Comparison of ENCODE assay signal across 24 cellular contexts in the genomic region with DNA sequence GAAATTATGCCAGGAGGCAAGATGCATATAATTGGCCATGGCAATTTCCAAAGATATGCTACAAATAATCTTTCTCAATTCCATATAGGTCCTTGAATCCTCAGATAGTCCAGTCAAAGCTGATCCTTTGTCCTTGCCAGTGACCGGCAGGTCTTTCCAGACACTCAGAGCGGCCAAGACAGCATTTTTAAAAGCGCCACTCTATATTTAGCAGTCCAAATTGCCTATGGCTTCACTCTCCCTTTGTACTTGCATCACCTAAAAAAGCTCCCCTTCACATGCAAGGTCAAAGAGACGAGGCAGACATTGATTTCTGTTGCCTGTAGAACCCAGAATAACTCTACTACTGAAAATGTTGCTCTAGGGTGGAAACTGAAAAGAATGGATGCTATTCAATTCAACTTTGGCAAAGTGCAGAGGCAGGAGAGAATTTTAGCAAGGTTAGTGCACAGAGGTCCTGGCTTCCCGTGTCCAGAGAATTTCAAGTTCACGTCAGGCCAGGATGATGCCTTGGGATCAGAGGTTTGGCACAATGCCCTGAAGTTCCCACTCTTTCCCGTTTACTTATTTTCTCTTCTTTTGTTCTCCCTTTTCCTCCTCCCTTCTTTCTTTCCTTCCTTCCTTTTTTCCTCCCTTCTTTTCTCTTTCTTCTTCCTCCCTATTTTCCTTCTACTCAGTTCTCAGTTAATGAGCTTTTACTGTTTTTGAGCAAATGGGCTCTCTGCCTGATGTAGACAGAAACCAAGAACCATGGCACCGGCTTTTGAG.
"Had no signal": no experiment of that assay in that cellular context is flagged by ENCODE, and none has a peak within 500 bp of the region (broad histone marks: within the 10 kb centered on the region; RNA-seq: fewer than 3 reads in every experiment).

No MANE protein-coding gene starts in this region.

- H3K36me3 ChIP-seq: lower lobe of right lung, tibial nerve, WERI-Rb-1 had no signal

- H3K4me3 ChIP-seq: body of pancreas, lower lobe of right lung, tibial nerve had no signal

- H3K27me3 ChIP-seq: body of pancreas, tibial nerve had no signal

- H3K4me3 Mint-ChIP-seq: activated CD8-positive, alpha-beta T cell treated with anti-CD3 and anti-CD28 coated beads, Interleukin-2, amount 10 ng/mL, durations not matched to agents 7 days and 5 days; activated naive CD4-positive, alpha-beta T cell treated with anti-CD3 and anti-CD28 coated beads, Interleukin-2, amount 50 U/mL, for 24 hours; naive thymus-derived CD4-positive, alpha-beta T cell; stimulated activated naive CD8-positive, alpha-beta T cell treated with anti-CD3 and anti-CD28 coated beads, Interleukin-15, Interleukin-2, amounts not matched to agents 100 ng/mL and 50 ng/mL, for 24 hours had no signal

- H3K36me3 Mint-ChIP-seq: activated naive CD4-positive, alpha-beta T cell treated with anti-CD3 and anti-CD28 coated beads, Interleukin-2, amount 50 U/mL, for 24 hours; naive thymus-derived CD4-positive, alpha-beta T cell had no signal

- H3K4me1 ChIP-seq: body of pancreas, foreskin keratinocyte, lower lobe of right lung, tibial nerve had no signal

- H3K27me3 Mint-ChIP-seq: activated naive CD4-positive, alpha-beta T cell treated with anti-CD3 and anti-CD28 coated beads, Interleukin-2, amount 50 U/mL, for 24 hours; stimulated activated naive CD8-positive, alpha-beta T cell treated with anti-CD3 and anti-CD28 coated beads, Interleukin-15, Interleukin-2, amounts not matched to agents 100 ng/mL and 50 ng/mL, for 24 hours had no signal

- DNase-seq: activated CD4-positive, alpha-beta T cell treated with anti-CD3 and anti-CD28 coated beads, Interleukin-2, amount 50 U/mL, for 1 hour; activated CD4-positive, CD25-positive, alpha-beta regulatory T cell treated with anti-CD3 and anti-CD28 coated beads, Interleukin-2, amount 50 U/mL, for 72 hours; activated CD8-positive, alpha-beta T cell treated with anti-CD3 and anti-CD28 coated beads, Interleukin-2, amount 10 ng/mL, durations not matched to agents 7 days and 5 days; activated gamma-delta T cell treated with Interleukin-2 at 50 U/mL for 16 hours; activated T-cell treated with anti-CD3 and anti-CD28 coated beads, Interleukin-2, amount 50 U/mL, for 1 hour; anterior cingulate cortex; body of pancreas; central memory CD4-positive, alpha-beta T cell; dermis blood vessel endothelial cell; effector CD8-positive, alpha-beta T cell; erythroblast; foreskin keratinocyte; hippocampal formation; kidney glomerular epithelial cell; lower lobe of right lung; naive thymus-derived CD4-positive, alpha-beta T cell; retina; stimulated activated CD4-positive, alpha-beta T cell treated with anti-CD3 and anti-CD28 coated beads, Interleukin-1b, Interleukin-23, amount 100 ng/mL, for 48 hours; T-helper 1 cell; WERI-Rb-1 had no signal

- ATAC-seq: activated CD8-positive, alpha-beta T cell treated with anti-CD3 and anti-CD28 coated beads, Interleukin-2, amount 10 ng/mL, durations not matched to agents 7 days and 5 days; body of pancreas; foreskin keratinocyte; lower lobe of right lung; naive thymus-derived CD4-positive, alpha-beta T cell had no signal

- H3K27ac Mint-ChIP-seq: activated CD8-positive, alpha-beta T cell treated with anti-CD3 and anti-CD28 coated beads, Interleukin-2, amount 10 ng/mL, durations not matched to agents 7 days and 5 days; activated naive CD4-positive, alpha-beta T cell treated with anti-CD3 and anti-CD28 coated beads, Interleukin-2, amount 50 U/mL, for 24 hours; naive thymus-derived CD4-positive, alpha-beta T cell; progenitor cell of endocrine pancreas; stimulated activated naive CD8-positive, alpha-beta T cell treated with anti-CD3 and anti-CD28 coated beads, Interleukin-15, Interleukin-2, amounts not matched to agents 100 ng/mL and 50 ng/mL, for 24 hours had no signal

- H3K27ac ChIP-seq: body of pancreas, foreskin keratinocyte, lower lobe of right lung, tibial nerve, WERI-Rb-1 had no signal

- H3K9me3 ChIP-seq: body of pancreas, lower lobe of right lung had no signal

- H3K4me1 Mint-ChIP-seq: activated naive CD4-positive, alpha-beta T cell treated with anti-CD3 and anti-CD28 coated beads, Interleukin-2, amount 50 U/mL, for 24 hours; naive thymus-derived CD4-positive, alpha-beta T cell had no signal

- H3K9me3 Mint-ChIP-seq: activated naive CD4-positive, alpha-beta T cell treated with anti-CD3 and anti-CD28 coated beads, Interleukin-2, amount 50 U/mL, for 24 hours; stimulated activated naive CD8-positive, alpha-beta T cell treated with anti-CD3 and anti-CD28 coated beads, Interleukin-15, Interleukin-2, amounts not matched to agents 100 ng/mL and 50 ng/mL, for 24 hours had no signal
